9 cellular contexts compared by ENCODE assay signal in the genomic region with DNA sequence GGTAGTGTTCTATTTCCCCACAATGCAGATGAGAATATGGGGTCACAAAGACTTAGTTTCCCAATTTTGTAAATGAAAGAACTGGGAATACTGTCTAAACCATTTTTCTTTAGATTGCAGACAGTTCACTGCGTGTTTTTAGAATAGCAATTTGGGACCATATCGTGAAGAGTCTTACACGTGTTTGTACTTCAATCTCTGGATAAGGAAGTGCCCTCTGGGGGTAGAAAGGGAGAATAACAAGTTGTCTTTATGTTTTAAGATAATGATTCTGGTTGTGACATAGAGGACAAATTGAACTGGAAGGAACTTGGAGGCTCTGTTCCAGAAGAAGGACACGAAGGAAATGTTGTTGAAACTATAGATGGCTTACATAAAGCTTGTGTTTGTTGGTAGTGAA.
DNase-seq lines count a peak whose midpoint lies in the region; ATAC-seq, FAIRE-seq and TF ChIP-seq lines count a peak whose summit lies in the region.
"Had no signal": no experiment of that assay in that cellular context is flagged by ENCODE, and none has a peak within 500 bp of the region (broad histone marks: within the 10 kb centered on the region; RNA-seq: fewer than 3 reads in every experiment).

No MANE protein-coding gene starts in this region.

- POLR2A ChIA-PET in endothelial cell of umbilical vein (lab: Charles Lee) = no interaction called here

- no TSS peak for BruUV-seq in endothelial cell of umbilical vein (replicated peaks; lab: Mats Ljungman, UMichigan)

- H3K4me2 ChIP-seq in endothelial cell of umbilical vein (ENCODE audit: insufficient read depth, low read length) = no peak overlapping the region

- intact Hi-C loops in endothelial cell of umbilical vein (cut with micrococcal nuclease) = loop anchor here (1.0 to 2.0 kb wide), 4 partner anchors 458 to 1304 kb away; a partner anchor contains a TSS
- intact Hi-C loops in transverse colon (cut with DNase I; ENCODE audit: low total_unique reads) = no loop called here
- intact Hi-C loops in sigmoid colon (cut with DNase I) = no loop called here

- H3K36me3 ChIP-seq in endothelial cell of umbilical vein (ENCODE audit: control insufficient read depth in 2 of 2, extremely low read depth in 1 of 2, insufficient read depth in 2 of 2, low read length in 2 of 2) (no peaks in the 10 kb centered on the region), transverse colon (no peaks in the 10 kb centered on the region), sigmoid colon (no peaks in the 10 kb centered on the region)

- no peak for ATAC-seq in HG03097 (IDR thresholded peaks at IDR 0.05; ENCODE audit: low FRiP score, unreplicated experiment)

- H3K4me3 ChIP-seq in endothelial cell of umbilical vein (replicated peaks in 1 of 3; ENCODE audit: insufficient read depth in 1 of 3, low read depth in 1 of 3, low read length in 3 of 3) = no peak overlapping the region
- no peak overlapping the region for H3K4me3 ChIP-seq in transverse colon
- no peak overlapping the region for H3K4me3 ChIP-seq in sigmoid colon

- H3K27ac ChIP-seq in endothelial cell of umbilical vein (ENCODE audit: insufficient read depth, low read depth, low read length) (no peak overlapping the region), transverse colon (no peak overlapping the region), sigmoid colon (no peak overlapping the region)

- H3K4me1 ChIP-seq in endothelial cell of umbilical vein (ENCODE audit: control insufficient read depth, extremely low read depth, insufficient read depth, low read length) (no peaks in the 10 kb centered on the region), transverse colon (no peaks in the 10 kb centered on the region), sigmoid colon (no peaks in the 10 kb centered on the region)
- H3K4me1 ChIP-seq: Caco-2 had no signal

- FAIRE-seq in endothelial cell of umbilical vein (lab: Jason Lieb, UNC) = no peak

- TF ChIP-seq EP300 in transverse colon (IDR thresholded peaks at IDR 0.05; ENCODE audit: low read depth) (no peak), sigmoid colon (IDR thresholded peaks at IDR 0.05) (no peak)

- TF ChIP-seq CTCF in endothelial cell of umbilical vein (IDR thresholded peaks at IDR 0.05; ENCODE audit: extremely low read depth in 1 of 2, insufficient read depth in 1 of 2, low read depth in 1 of 2, low read length in 2 of 2) (peak; percentile 9 to 42), transverse colon (IDR thresholded peaks at IDR 0.05) (peak in 4 of 5 experiments; percentile 10 to 25 (median 16)), sigmoid colon (IDR thresholded peaks at IDR 0.05) (peak in 1 of 4 experiments; percentile 15)

- H2AFZ ChIP-seq in endothelial cell of umbilical vein (ENCODE audit: low read depth, low read length) = no peak overlapping the region

- H3K79me2 ChIP-seq in endothelial cell of umbilical vein (ENCODE audit: control insufficient read depth, insufficient read depth, low read length) = no peaks in the 10 kb centered on the region

- in situ Hi-C loops in transverse colon (cut with MboI; ENCODE audit: low pct_ligation_motif_present in 1 of 4, low pct_unique_long_range_greater_than_20kb in 1 of 4, low sequenced_read_pairs in 3 of 4) = loop anchor here in 1 of 4 donors (25.0 kb wide), 1 partner anchor 101 kb away; no protein-coding TSS in a partner anchor

- H3K9ac ChIP-seq in endothelial cell of umbilical vein (replicated peaks; ENCODE audit: extremely low read depth, insufficient read depth, low read length) = no peak overlapping the region

- TF ChIP-seq POLR2A in endothelial cell of umbilical vein (IDR thresholded peaks at IDR 0.05; ENCODE audit: low read depth, low read length) = no peak
- TF ChIP-seq POLR2A in transverse colon (IDR thresholded peaks at IDR 0.05) = no peak
- no peak for TF ChIP-seq POLR2A in sigmoid colon (IDR thresholded peaks at IDR 0.05)

- dilution Hi-C loops in endothelial cell of umbilical vein (cut with MboI; ENCODE audit: extremely low pct_ligation_motif_present, low sequenced_read_pairs) = no loop called here

- WGBS in transverse colon (ENCODE audit: low coverage in 1 of 2), 2 donors = 6 to 18% methylated on average over 4 of the region's 4 CpGs
- WGBS in sigmoid colon, 2 donors = 7 to 12% methylated on average over 4 of the region's 4 CpGs

- H4K20me1 ChIP-seq in endothelial cell of umbilical vein (replicated peaks; ENCODE audit: control insufficient read depth, extremely low read depth, insufficient read depth, low read length) = no peaks in the 10 kb centered on the region

- DNase-seq in SIG-M5 treated with dmso at 0.1 percent for 504 hours (lab: John Stamatoyannopoulos, UW; ENCODE audit: unreplicated experiment) (peak; percentile 46), SIG-M5 (lab: John Stamatoyannopoulos, UW) (no peak), NCI-H510A treated with DMSO at 0.1 percent for 48 hours (lab: John Stamatoyannopoulos, UW) (peak; percentile 62), endothelial cell of umbilical vein (ENCODE audit: low read depth, low spot score) (peak; percentile 39), transverse colon (no peak), sigmoid colon (no peak)
- DNase-seq in activated effector memory CD4-positive, alpha-beta T cell treated with Interleukin-2 at 50 U/mL for 16 hours = no peak

- CTCF ChIA-PET in endothelial cell of umbilical vein (lab: Charles Lee) = no interaction called here

- H3K9me1 ChIP-seq in endothelial cell of umbilical vein (replicated peaks; ENCODE audit: control insufficient read depth, extremely low read depth, insufficient read depth, low read length) = no peaks in the 10 kb centered on the region

- H3K9me3 ChIP-seq in endothelial cell of umbilical vein (replicated peaks; ENCODE audit: control insufficient read depth, insufficient read depth, low read length) (no peaks in the 10 kb centered on the region), transverse colon (no peaks in the 10 kb centered on the region), sigmoid colon (no peaks in the 10 kb centered on the region)
- H3K9me3 ChIP-seq: Caco-2 had no signal

- no peaks in the 10 kb centered on the region for H3K27me3 ChIP-seq in endothelial cell of umbilical vein (ENCODE audit: control insufficient read depth in 2 of 2, insufficient read depth in 2 of 2, low read length in 2 of 2)
- no peaks in the 10 kb centered on the region for H3K27me3 ChIP-seq in transverse colon
- no peaks in the 10 kb centered on the region for H3K27me3 ChIP-seq in sigmoid colon

TF ChIP-seq in endothelial cell of umbilical vein, 7 proteins besides CTCF, POLR2A, EP300 and RAD21:
- TF ChIP-seq JUN (IDR thresholded peaks at IDR 0.05; ENCODE audit: borderline replicate concordance, insufficient read depth, insufficient read length, low read depth) = no peak
- TF ChIP-seq MYC (IDR thresholded peaks at IDR 0.05; ENCODE audit: low read depth, low read length) = no peak
- no peak for TF ChIP-seq FOS (IDR thresholded peaks at IDR 0.05; ENCODE audit: borderline replicate concordance, insufficient read depth, low read length)
TF ChIP-seq in endothelial cell of umbilical vein: peak in this region for 0.

Comparison
In these comparisons a context has a peak if more than half of its experiments do, and no peak if none do; other contexts are left out.
1. DNase-seq: peak in SIG-M5 treated with dmso at 0.1 percent for 504 hours (single experiment), NCI-H510A treated with DMSO at 0.1 percent for 48 hours (single experiment) and endothelial cell of umbilical vein (single experiment); none in SIG-M5 (single experiment), transverse colon (single experiment), activated effector memory CD4-positive, alpha-beta T cell treated with Interleukin-2 at 50 U/mL for 16 hours (single experiment) and sigmoid colon (single experiment).